In genomic region chr4:100872811-100873210, GRCh38 we compare ENCODE assay signal across 22 cellular contexts.
DNase-seq lines count a peak whose midpoint lies in the region; TF ChIP-seq lines count a peak whose summit lies in the region.
"Had no signal": no experiment of that assay in that cellular context is flagged by ENCODE, and none has a peak within 500 bp of the region (broad histone marks: within the 10 kb centered on the region; RNA-seq: fewer than 3 reads in every experiment).

No MANE protein-coding gene starts in this region.

- H3K36me3 ChIP-seq in GM23248 (ENCODE audit: low read depth), result no peaks in the 10 kb centered on the region

- no peaks in the 10 kb centered on the region; the same call in 1 of the 2 replicates for H3K27me3 ChIP-seq in GM23248 (replicated peaks; ENCODE audit: insufficient read depth)

- no peak overlapping the region for H3K9ac ChIP-seq in GM23248
- H3K9ac ChIP-seq: KMS-11 had no signal

- TF ChIP-seq CTCF in astrocyte of the cerebellum (IDR thresholded peaks at IDR 0.05; ENCODE audit: low read depth, low read length, missing control alignments) (no peak), GM13977 (IDR thresholded peaks at IDR 0.05; ENCODE audit: extremely low read depth, insufficient read depth, missing control alignments) (no peak)

- WGBS in GM23248 (ENCODE audit: low coverage in 1 of 2, low lambda C conversion rate in 2 of 2, missing lambda C conversion rate in 2 of 2), 2 experiments, result 59 to 61% methylated on average over 3 of the region's 3 CpGs

- H3K4me2 ChIP-seq in GM23248 (ENCODE audit: unreplicated experiment), result no peak overlapping the region
- H3K4me2 ChIP-seq: KMS-11 had no signal

- no peaks in the 10 kb centered on the region for H4K20me1 ChIP-seq in GM23248 (ENCODE audit: insufficient read depth)

- no peak overlapping the region for H2AFZ ChIP-seq in GM23248

- H3F3A ChIP-seq in GM23248 (ENCODE audit: insufficient read depth), result no peaks in the 10 kb centered on the region

- no peaks in the 10 kb centered on the region for H3K9me3 ChIP-seq in GM23248 (ENCODE audit: low read depth)

- no peaks in the 10 kb centered on the region for H3K9me2 ChIP-seq in GM23248 (ENCODE audit: insufficient read depth)

- no peak overlapping the region for H3K4me3 ChIP-seq in astrocyte of the cerebellum (ENCODE audit: low read depth, low read length)
- no peak overlapping the region for H3K4me3 ChIP-seq in GM23248

- no peaks in the 10 kb centered on the region for H3K79me2 ChIP-seq in GM23248 (ENCODE audit: insufficient read depth)

- in situ Hi-C loops in astrocyte of the cerebellum (cut with HindIII; ENCODE audit: low sequenced_read_pairs), result no loop called here
- in situ Hi-C loops in GM13977 (cut with MboI; ENCODE audit: low pct_unique_long_range_greater_than_20kb, low sequenced_read_pairs, unreplicated experiment), result no loop called here
- in situ Hi-C loops in GM23248 (cut with MboI), result no loop called here

- peak; percentile 58 for DNase-seq in HT1080 (ENCODE audit: low read depth)
- DNase-seq in astrocyte of the cerebellum (ENCODE audit: low read depth), result peak; percentile 38
- DNase-seq in iris pigment epithelial cell (ENCODE audit: low read depth), result peak; percentile 50
- no peak for DNase-seq in OCI-M1 (lab: John Stamatoyannopoulos, UW)
- no peak for DNase-seq in GM13977 (ENCODE audit: low spot score)
- DNase-seq in GM23248, result no peak
- DNase-seq in activated CD8-positive, alpha-beta memory T cell treated with anti-CD3 and anti-CD28 coated beads, Interleukin-2, amount 50 U/mL, for 4 hours, result no peak
- DNase-seq: activated CD4-positive, alpha-beta T cell treated with anti-CD3 and anti-CD28 coated beads, Interleukin-2, amount 50 U/mL, for 48 hours; activated CD4-positive, CD25-positive, alpha-beta regulatory T cell treated with anti-CD3 and anti-CD28 coated beads, Interleukin-2, amount 50 U/mL, for 72 hours; activated naive CD4-positive, alpha-beta T cell; activated naive CD8-positive, alpha-beta T cell treated with anti-CD3 and anti-CD28 coated beads, Interleukin-2, amount 50 U/mL, for 24 hours; activated T-cell treated with anti-CD3 and anti-CD28 coated beads, Interleukin-2, amount 50 U/mL, for 72 hours; DMS79 treated with DMSO at 0.1 percent for 48 hours; left ventricle myocardium superior; naive thymus-derived CD4-positive, alpha-beta T cell; NCI-H1417; NCI-H2029 treated with DMSO at 0.1 percent for 48 hours; NCI-H526; occipital lobe; Right ventricle myocardium superior; T-helper 2 cell had no signal

- no peaks in the 10 kb centered on the region for H3K4me1 ChIP-seq in GM23248 (ENCODE audit: insufficient read depth)

- H3K27ac ChIP-seq in GM23248, result no peak overlapping the region
- H3K27ac ChIP-seq: KMS-11 had no signal

Comparison
In these comparisons a context has a peak if more than half of its experiments do, and no peak if none do; other contexts are left out.
1. DNase-seq: peak in HT1080 (single experiment), astrocyte of the cerebellum (single experiment) and iris pigment epithelial cell (single experiment); none in OCI-M1 (single experiment), GM13977 (single experiment), GM23248 (single experiment) and activated CD8-positive, alpha-beta memory T cell treated with anti-CD3 and anti-CD28 coated beads, Interleukin-2, amount 50 U/mL, for 4 hours (single experiment).